In the genomic region with DNA sequence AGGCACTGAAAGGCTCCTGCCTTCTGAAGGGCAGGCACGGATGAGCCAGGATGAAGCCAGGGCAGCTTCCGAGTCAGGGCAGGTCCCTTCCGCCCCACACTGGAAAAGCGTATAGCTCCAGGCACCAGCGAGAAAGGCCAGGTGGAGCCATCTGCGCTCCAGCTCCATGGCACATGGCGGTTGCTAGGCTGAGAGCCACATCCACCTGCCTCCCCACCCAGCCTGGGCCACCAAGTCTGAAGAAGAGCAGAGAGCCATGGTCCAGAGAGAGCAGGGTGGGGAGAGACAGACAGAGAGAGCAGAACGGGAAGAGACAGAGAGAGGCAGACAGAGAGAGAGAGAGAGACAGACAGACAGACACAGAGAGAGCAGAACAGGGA, we compare ENCODE assay signal across 13 cellular contexts. TPM values are rescaled to one million over a fixed set of nuclear protein-coding genes. Genes with fewer than 3 reads are reported as not detected.
DNase-seq lines count a peak whose midpoint lies in the region; ATAC-seq, FAIRE-seq and TF ChIP-seq lines count a peak whose summit lies in the region.
"Had no signal": no experiment of that assay in that cellular context is flagged by ENCODE, and none has a peak within 500 bp of the region (broad histone marks: within the 10 kb centered on the region; RNA-seq: fewer than 3 reads in every experiment).

No MANE protein-coding gene starts in this region.

- H3K79me2 ChIP-seq in HepG2 (ENCODE audit: insufficient read depth, low read length) = no peaks in the 10 kb centered on the region

- TF ChIP-seq CTCF in HepG2 (CRISPR knock-in tag; IDR thresholded peaks at IDR 0.05) (no peak), right lobe of liver (IDR thresholded peaks at IDR 0.05) (no peak)

- CTCF ChIA-PET in HepG2 (lab: Yijun Ruan, JAX; ENCODE audit: low intra/inter-chr PET ratio, low total read pairs) = no interaction called here

- H3K4me1 ChIP-seq in HepG2 (ENCODE audit: insufficient read depth, low read length) (peaks cover 20% of the 10 kb centered on the region), right lobe of liver (no peaks in the 10 kb centered on the region)

- ATAC-seq in HepG2 (peak; percentile 16), right lobe of liver (no peak), GM18873 (IDR thresholded peaks at IDR 0.05; ENCODE audit: low FRiP score, unreplicated experiment) (no peak)
- peak; percentile 51 for ATAC-seq in stimulated activated memory B cell treated with anti-CD40 and anti-IgM and Interleukin-4, amounts not matched to agents 10 μg/mL and 1 μg/mL and 100 μg/mL, for 72 hours
- ATAC-seq: gastrocnemius medialis had no signal

- no peak overlapping the region for H3K4me2 ChIP-seq in HepG2 (ENCODE audit: low read depth, low read length)

- in situ Hi-C loops in HepG2 (cut with HindIII; ENCODE audit: extremely low pct_ligation_motif_present, low pct_unique_long_range_greater_than_20kb) = no loop called here

- peaks cover 10 to 32% of the 10 kb centered on the region in 2 experiments; a peak in 4 of 5 replicates for H3K27me3 ChIP-seq in HepG2 (ENCODE audit: control insufficient read depth in 1 of 2, insufficient read depth in 2 of 2, low read length in 2 of 2)
- peaks cover 0 to 7% of the 10 kb centered on the region in 2 donors for H3K27me3 ChIP-seq in right lobe of liver

- no peak overlapping the region for H3K4me3 Mint-ChIP-seq in stimulated activated memory B cell treated with anti-CD40 and anti-IgM and Interleukin-4, amounts not matched to agents 10 μg/mL and 1 μg/mL and 100 μg/mL, for 72 hours
- H3K4me3 Mint-ChIP-seq: B cell, natural killer cell had no signal

- peaks cover 26% of the 10 kb centered on the region for H3K27me3 Mint-ChIP-seq in stimulated activated memory B cell treated with anti-CD40 and anti-IgM and Interleukin-4, amounts not matched to agents 10 μg/mL and 1 μg/mL and 100 μg/mL, for 72 hours

- no peaks in the 10 kb centered on the region for H3K36me3 Mint-ChIP-seq in stimulated activated memory B cell treated with anti-CD40 and anti-IgM and Interleukin-4, amounts not matched to agents 10 μg/mL and 1 μg/mL and 100 μg/mL, for 72 hours
- H3K36me3 Mint-ChIP-seq: natural killer cell had no signal

- BruUV-seq in HepG2 (replicated peaks; lab: Mats Ljungman, UMichigan) = no TSS peak

- H3K36me3 ChIP-seq in HepG2 (replicated peaks in 1 of 2; ENCODE audit: control insufficient read depth in 1 of 2, insufficient read depth in 2 of 2, low read length in 2 of 2) (no peaks in the 10 kb centered on the region), right lobe of liver (no peaks in the 10 kb centered on the region)
- H3K36me3 ChIP-seq: brain microvascular endothelial cell, gastrocnemius medialis had no signal

- no peaks in the 10 kb centered on the region for H3K9me3 Mint-ChIP-seq in stimulated activated memory B cell treated with anti-CD40 and anti-IgM and Interleukin-4, amounts not matched to agents 10 μg/mL and 1 μg/mL and 100 μg/mL, for 72 hours
- H3K9me3 Mint-ChIP-seq: natural killer cell had no signal

- no peaks in the 10 kb centered on the region for H3K9me3 ChIP-seq in HepG2 (ENCODE audit: low read length)
- H3K9me3 ChIP-seq in right lobe of liver = no peaks in the 10 kb centered on the region
- H3K9me3 ChIP-seq: gastrocnemius medialis had no signal

- H3K27ac ChIP-seq in HepG2 (ENCODE audit: extremely low read length, insufficient read depth, low read length) = no peak overlapping the region
- H3K27ac ChIP-seq in right lobe of liver = no peak overlapping the region
- H3K27ac ChIP-seq: brain microvascular endothelial cell, gastrocnemius medialis had no signal

- no peak for TF ChIP-seq EP300 in HepG2 (IDR thresholded peaks at IDR 0.05; ENCODE audit: low read depth in 2 of 2, low read length in 2 of 2)
- no peak for TF ChIP-seq EP300 in HepG2 (CRISPR knock-in tag; IDR thresholded peaks at IDR 0.05; ENCODE audit: borderline replicate concordance)

- H3K4me1 Mint-ChIP-seq in stimulated activated memory B cell treated with anti-CD40 and anti-IgM and Interleukin-4, amounts not matched to agents 10 μg/mL and 1 μg/mL and 100 μg/mL, for 72 hours = peaks cover 11% of the 10 kb centered on the region

- POLR2A ChIA-PET in HepG2 (lab: Yijun Ruan, JAX) = no interaction called here

- DNase-seq in HepG2 (ENCODE audit: low spot score) (no peak), right lobe of liver (no peak), SW480 (ENCODE audit: low spot score) (peak; percentile 44), NCI-H2029 treated with DMSO at 0.1 percent for 48 hours (lab: John Stamatoyannopoulos, UW) (no peak)
- DNase-seq: activated gamma-delta T cell treated with Interleukin-2 at 50 U/mL for 16 hours; brain microvascular endothelial cell; effector CD8-positive, alpha-beta T cell; gastrocnemius medialis; natural killer cell; T-helper 2 cell had no signal

- H3K4me3 ChIP-seq in HepG2 (replicated peaks in 1 of 3; ENCODE audit: insufficient read depth in 1 of 3, low read depth in 2 of 3, low read length in 3 of 3) (no peak overlapping the region), right lobe of liver (no peak overlapping the region)
- H3K4me3 ChIP-seq: gastrocnemius medialis had no signal

- no peak for FAIRE-seq in HepG2 (lab: Jason Lieb, UNC)

- no peak overlapping the region for H3K27ac Mint-ChIP-seq in stimulated activated memory B cell treated with anti-CD40 and anti-IgM and Interleukin-4, amounts not matched to agents 10 μg/mL and 1 μg/mL and 100 μg/mL, for 72 hours
- H3K27ac Mint-ChIP-seq: B cell, natural killer cell had no signal

- H3K9ac ChIP-seq in HepG2 (ENCODE audit: insufficient read depth, low read depth, low read length) = no peak overlapping the region

- intact Hi-C loops in HepG2 (cut with micrococcal nuclease; ENCODE audit: unreplicated experiment) (no loop called here), right lobe of liver (cut with DNase I) (no loop called here)

- H4K20me1 ChIP-seq in HepG2 (ENCODE audit: insufficient read depth, low read length) = no peaks in the 10 kb centered on the region

- 50% methylated on average over 5 of the region's 8 CpGs for WGBS in HepG2 (ENCODE audit: low lambda C conversion rate)
- WGBS in right lobe of liver (ENCODE audit: insufficient coverage, low coverage, low lambda C conversion rate, missing lambda C conversion rate) = 71% methylated on average over 8 of the region's 8 CpGs

- no peak overlapping the region for H2AFZ ChIP-seq in HepG2 (ENCODE audit: low read length)

- no peak for TF ChIP-seq RAD21 in HepG2 (CRISPR knock-in tag; IDR thresholded peaks at IDR 0.05)

- TF ChIP-seq POLR2A in HepG2 (IDR thresholded peaks at IDR 0.05; ENCODE audit: insufficient read depth in 1 of 2, low read depth in 2 of 2, low read length in 2 of 2) (no peak), right lobe of liver (IDR thresholded peaks at IDR 0.05) (no peak)

RNA-seq across cellular contexts. Expression of a gene that starts 5.3 kb away (rescaled TPM):
- total RNA-seq in HepG2 (2016; rRNA removed; fragmentation: Illumina TruSeq; extraction: Trizol) (2.0 and 2.5 TPM in 2 replicates), right lobe of liver (1 to 10 TPM in 1 of 6 experiments, under 1 TPM in 5; 0.09 to 1.6 (median 0.46) TPM)
- total RNA-seq in HepG2 (2016; cell fraction: cytosol; rRNA removed; fragmentation: Illumina TruSeq; extraction: Trizol; ENCODE audit: low read depth) = 6.6 and 6.8 TPM in 2 replicates
- 2.4 and 2.8 TPM in 2 replicates for total RNA-seq in HepG2 (2016; cell fraction: insoluble cytoplasmic fraction; rRNA removed; fragmentation: Illumina TruSeq; extraction: Trizol)
- total RNA-seq in HepG2 (2016; cell fraction: membrane; rRNA removed; fragmentation: Illumina TruSeq; extraction: Trizol) = 10.4 and 11.3 TPM in 2 replicates
- total RNA-seq in HepG2 (2016; cell fraction: nucleus; rRNA removed; fragmentation: Illumina TruSeq; extraction: Trizol) = 1.1 and 1.3 TPM in 2 replicates
- 2.2 and 3.1 TPM in 2 replicates for polyA plus RNA-seq in HepG2 (2011; rRNA removed)
- polyA plus RNA-seq in HepG2 (2011; cell fraction: cytosol; rRNA removed) = 2.6 and 5.4 TPM in 2 replicates
- polyA plus RNA-seq in HepG2 (2011; cell fraction: nucleus; rRNA removed) = 3.9 and 4.3 TPM in 2 replicates
- polyA plus RNA-seq in HepG2 (2012) = 4.0 and 4.3 TPM in 2 replicates
- 20.0 and 21.4 TPM in 2 replicates for polyA plus RNA-seq in HepG2 (2016; cell fraction: cytosol; fragmentation: Illumina TruSeq; extraction: Trizol; ENCODE audit: low read depth)
- 5.1 and 6.0 TPM in 2 replicates for polyA plus RNA-seq in HepG2 (2016; cell fraction: insoluble cytoplasmic fraction; fragmentation: Illumina TruSeq; extraction: Trizol; ENCODE audit: low read depth)
- polyA plus RNA-seq in HepG2 (2016; cell fraction: membrane; fragmentation: Illumina TruSeq; extraction: Trizol; ENCODE audit: low read depth) = 21.7 and 28.5 TPM in 2 replicates
- polyA plus RNA-seq in HepG2 (2016; cell fraction: nucleus; fragmentation: Illumina TruSeq; extraction: Trizol; ENCODE audit: insufficient read depth, low read depth) = 4.3 and 4.8 TPM in 2 replicates
- polyA minus RNA-seq in HepG2 (2011; rRNA and poly(A)+ RNA removed; ENCODE audit: low replicate concordance) = 4.9 TPM in 1 of 2 replicates, not detected in the other
- 4.0 and 4.4 TPM in 2 replicates for polyA minus RNA-seq in HepG2 (2011; cell fraction: cytosol; rRNA and poly(A)+ RNA removed)
- 0.64 and 1.1 TPM in 2 replicates for polyA minus RNA-seq in HepG2 (2011; cell fraction: nucleus; rRNA and poly(A)+ RNA removed)

RNA-seq across cellular contexts. Expression of a gene that starts 19.9 kb away (rescaled TPM):
- 63.5 and 67.1 TPM in 2 replicates for total RNA-seq in HepG2 (2016; rRNA removed; fragmentation: Illumina TruSeq; extraction: Trizol)
- 174 and 181 TPM in 2 replicates for total RNA-seq in HepG2 (2016; cell fraction: cytosol; rRNA removed; fragmentation: Illumina TruSeq; extraction: Trizol; ENCODE audit: low read depth)
- 55.4 and 71.0 TPM in 2 replicates for total RNA-seq in HepG2 (2016; cell fraction: insoluble cytoplasmic fraction; rRNA removed; fragmentation: Illumina TruSeq; extraction: Trizol)
- 205 and 206 TPM in 2 replicates for total RNA-seq in HepG2 (2016; cell fraction: membrane; rRNA removed; fragmentation: Illumina TruSeq; extraction: Trizol)
- total RNA-seq in HepG2 (2016; cell fraction: nucleus; rRNA removed; fragmentation: Illumina TruSeq; extraction: Trizol) = 33.8 and 37.5 TPM in 2 replicates
- polyA plus RNA-seq in HepG2 (2011; rRNA removed) = 41.7 and 42.8 TPM in 2 replicates
- 46.2 and 47.3 TPM in 2 replicates for polyA plus RNA-seq in HepG2 (2011; cell fraction: cytosol; rRNA removed)
- polyA plus RNA-seq in HepG2 (2011; cell fraction: nucleus; rRNA removed) = 54.5 and 58.4 TPM in 2 replicates
- 78.4 and 81.7 TPM in 2 replicates for polyA plus RNA-seq in HepG2 (2012)
- polyA plus RNA-seq in HepG2 (2016; cell fraction: cytosol; fragmentation: Illumina TruSeq; extraction: Trizol; ENCODE audit: low read depth) = 402 and 408 TPM in 2 replicates
- polyA plus RNA-seq in HepG2 (2016; cell fraction: insoluble cytoplasmic fraction; fragmentation: Illumina TruSeq; extraction: Trizol; ENCODE audit: low read depth) = 95.7 and 105 TPM in 2 replicates
- polyA plus RNA-seq in HepG2 (2016; cell fraction: membrane; fragmentation: Illumina TruSeq; extraction: Trizol; ENCODE audit: low read depth) = 348 and 359 TPM in 2 replicates
- 88.7 and 92.0 TPM in 2 replicates for polyA plus RNA-seq in HepG2 (2016; cell fraction: nucleus; fragmentation: Illumina TruSeq; extraction: Trizol; ENCODE audit: insufficient read depth, low read depth)
- polyA minus RNA-seq in HepG2 (2011; rRNA and poly(A)+ RNA removed; ENCODE audit: low replicate concordance) = 60.1 and 74.5 TPM in 2 replicates
- polyA minus RNA-seq in HepG2 (2011; cell fraction: cytosol; rRNA and poly(A)+ RNA removed) = 44.8 and 47.0 TPM in 2 replicates
- polyA minus RNA-seq in HepG2 (2011; cell fraction: nucleus; rRNA and poly(A)+ RNA removed) = 35.7 and 37.5 TPM in 2 replicates
- 10 to 100 TPM; 46.6 to 72.6 (median 63.8) TPM for total RNA-seq in right lobe of liver

RNA-seq across cellular contexts. Expression of a gene that starts 20.7 kb away (rescaled TPM):
- total RNA-seq in HepG2 (2016; rRNA removed; fragmentation: Illumina TruSeq; extraction: Trizol) = 10.3 and 30.4 TPM in 2 replicates
- 16.4 and 16.7 TPM in 2 replicates for total RNA-seq in HepG2 (2016; cell fraction: cytosol; rRNA removed; fragmentation: Illumina TruSeq; extraction: Trizol; ENCODE audit: low read depth)
- total RNA-seq in HepG2 (2016; cell fraction: insoluble cytoplasmic fraction; rRNA removed; fragmentation: Illumina TruSeq; extraction: Trizol) = 9.2 and 32.3 TPM in 2 replicates
- total RNA-seq in HepG2 (2016; cell fraction: membrane; rRNA removed; fragmentation: Illumina TruSeq; extraction: Trizol) = 20.6 and 22.6 TPM in 2 replicates
- total RNA-seq in HepG2 (2016; cell fraction: nucleus; rRNA removed; fragmentation: Illumina TruSeq; extraction: Trizol) = 24.1 and 25.9 TPM in 2 replicates
- polyA plus RNA-seq in HepG2 (2011; rRNA removed) = 19.9 and 31.3 TPM in 2 replicates
- polyA plus RNA-seq in HepG2 (2011; cell fraction: cytosol; rRNA removed) = 12.2 and 30.4 TPM in 2 replicates
- 421 and 707 TPM in 2 replicates for polyA plus RNA-seq in HepG2 (2011; cell fraction: nucleus; rRNA removed)
- 16.8 and 35.3 TPM in 2 replicates for polyA plus RNA-seq in HepG2 (2012)
- 15.5 and 15.9 TPM in 2 replicates for polyA plus RNA-seq in HepG2 (2016; cell fraction: cytosol; fragmentation: Illumina TruSeq; extraction: Trizol; ENCODE audit: low read depth)
- 9.4 and 11.7 TPM in 2 replicates for polyA plus RNA-seq in HepG2 (2016; cell fraction: insoluble cytoplasmic fraction; fragmentation: Illumina TruSeq; extraction: Trizol; ENCODE audit: low read depth)
- 14.1 and 15.4 TPM in 2 replicates for polyA plus RNA-seq in HepG2 (2016; cell fraction: membrane; fragmentation: Illumina TruSeq; extraction: Trizol; ENCODE audit: low read depth)
- 59.2 and 75.4 TPM in 2 replicates for polyA plus RNA-seq in HepG2 (2016; cell fraction: nucleus; fragmentation: Illumina TruSeq; extraction: Trizol; ENCODE audit: insufficient read depth, low read depth)
- polyA minus RNA-seq in HepG2 (2011; rRNA and poly(A)+ RNA removed; ENCODE audit: low replicate concordance) = 24.6 and 100 TPM in 2 replicates
- polyA minus RNA-seq in HepG2 (2011; cell fraction: cytosol; rRNA and poly(A)+ RNA removed) = 27.4 and 28.8 TPM in 2 replicates
- 51.5 and 62.8 TPM in 2 replicates for polyA minus RNA-seq in HepG2 (2011; cell fraction: nucleus; rRNA and poly(A)+ RNA removed)
- total RNA-seq in right lobe of liver = 10 to 100 TPM; 20.7 to 38.5 (median 33.9) TPM

RNA-seq across cellular contexts. Expression of a gene that starts 37.4 kb away (rescaled TPM):
- 0.75 and 1.0 TPM in 2 replicates for total RNA-seq in HepG2 (2016; rRNA removed; fragmentation: Illumina TruSeq; extraction: Trizol)
- 1.0 and 1.4 TPM in 2 replicates for total RNA-seq in HepG2 (2016; cell fraction: cytosol; rRNA removed; fragmentation: Illumina TruSeq; extraction: Trizol; ENCODE audit: low read depth)
- total RNA-seq in HepG2 (2016; cell fraction: insoluble cytoplasmic fraction; rRNA removed; fragmentation: Illumina TruSeq; extraction: Trizol) = 0.46 and 1.8 TPM in 2 replicates
- total RNA-seq in HepG2 (2016; cell fraction: membrane; rRNA removed; fragmentation: Illumina TruSeq; extraction: Trizol) = 1.1 and 1.5 TPM in 2 replicates
- total RNA-seq in HepG2 (2016; cell fraction: nucleus; rRNA removed; fragmentation: Illumina TruSeq; extraction: Trizol) = 2.1 and 2.7 TPM in 2 replicates
- polyA plus RNA-seq in HepG2 (2011; rRNA removed) = 0.61 and 2.0 TPM in 2 replicates
- 0.92 and 1.5 TPM in 2 replicates for polyA plus RNA-seq in HepG2 (2011; cell fraction: cytosol; rRNA removed)
- 16.7 and 18.0 TPM in 2 replicates for polyA plus RNA-seq in HepG2 (2011; cell fraction: nucleus; rRNA removed)
- 0.85 and 1.5 TPM in 2 replicates for polyA plus RNA-seq in HepG2 (2012)
- polyA plus RNA-seq in HepG2 (2016; cell fraction: cytosol; fragmentation: Illumina TruSeq; extraction: Trizol; ENCODE audit: low read depth) = 0.46 and 1.3 TPM in 2 replicates
- polyA plus RNA-seq in HepG2 (2016; cell fraction: insoluble cytoplasmic fraction; fragmentation: Illumina TruSeq; extraction: Trizol; ENCODE audit: low read depth) = 0.38 and 0.46 TPM in 2 replicates
- polyA plus RNA-seq in HepG2 (2016; cell fraction: membrane; fragmentation: Illumina TruSeq; extraction: Trizol; ENCODE audit: low read depth) = 0.78 and 1.4 TPM in 2 replicates
- 0.47 and 1.1 TPM in 2 replicates for polyA plus RNA-seq in HepG2 (2016; cell fraction: nucleus; fragmentation: Illumina TruSeq; extraction: Trizol; ENCODE audit: insufficient read depth, low read depth)
- polyA minus RNA-seq in HepG2 (2011; rRNA and poly(A)+ RNA removed; ENCODE audit: low replicate concordance) = 0.54 and 0.75 TPM in 2 replicates
- 0.79 TPM in 1 of 2 replicates, not detected in the other for polyA minus RNA-seq in HepG2 (2011; cell fraction: cytosol; rRNA and poly(A)+ RNA removed)
- 0.77 and 1.4 TPM in 2 replicates for polyA minus RNA-seq in HepG2 (2011; cell fraction: nucleus; rRNA and poly(A)+ RNA removed)
- total RNA-seq in right lobe of liver = 1 to 10 TPM in 5 of 6 experiments, under 1 TPM in 1; 0.75 to 4.0 (median 2.3) TPM

RNA-seq across cellular contexts. Expression of a gene that starts 54.2 kb away (rescaled TPM):
- total RNA-seq in HepG2 (2016; rRNA removed; fragmentation: Illumina TruSeq; extraction: Trizol) = not detected in 2 replicates
- not detected in 2 replicates for total RNA-seq in HepG2 (2016; cell fraction: cytosol; rRNA removed; fragmentation: Illumina TruSeq; extraction: Trizol; ENCODE audit: low read depth)
- total RNA-seq in HepG2 (2016; cell fraction: insoluble cytoplasmic fraction; rRNA removed; fragmentation: Illumina TruSeq; extraction: Trizol) = not detected in 2 replicates
- total RNA-seq in HepG2 (2016; cell fraction: membrane; rRNA removed; fragmentation: Illumina TruSeq; extraction: Trizol) = not detected in 2 replicates
- total RNA-seq in HepG2 (2016; cell fraction: nucleus; rRNA removed; fragmentation: Illumina TruSeq; extraction: Trizol) = not detected in 2 replicates
- 0.17 and 0.21 TPM in 2 replicates for polyA plus RNA-seq in HepG2 (2011; rRNA removed)
- 0.17 TPM in 1 of 2 replicates, not detected in the other for polyA plus RNA-seq in HepG2 (2011; cell fraction: cytosol; rRNA removed)
- polyA plus RNA-seq in HepG2 (2011; cell fraction: nucleus; rRNA removed) = 3.9 and 4.5 TPM in 2 replicates
- 0.58 and 1.1 TPM in 2 replicates for polyA plus RNA-seq in HepG2 (2012)
- not detected in 2 replicates for polyA plus RNA-seq in HepG2 (2016; cell fraction: cytosol; fragmentation: Illumina TruSeq; extraction: Trizol; ENCODE audit: low read depth)
- polyA plus RNA-seq in HepG2 (2016; cell fraction: insoluble cytoplasmic fraction; fragmentation: Illumina TruSeq; extraction: Trizol; ENCODE audit: low read depth) = 0.34 TPM in 1 of 2 replicates, not detected in the other
- not detected in 2 replicates for polyA plus RNA-seq in HepG2 (2016; cell fraction: membrane; fragmentation: Illumina TruSeq; extraction: Trizol; ENCODE audit: low read depth)
- 0.90 TPM in 1 of 2 replicates, not detected in the other for polyA plus RNA-seq in HepG2 (2016; cell fraction: nucleus; fragmentation: Illumina TruSeq; extraction: Trizol; ENCODE audit: insufficient read depth, low read depth)
- polyA minus RNA-seq in HepG2 (2011; rRNA and poly(A)+ RNA removed; ENCODE audit: low replicate concordance) = not detected in 2 replicates
- polyA minus RNA-seq in HepG2 (2011; cell fraction: cytosol; rRNA and poly(A)+ RNA removed) = not detected in 2 replicates
- not detected in 2 replicates for polyA minus RNA-seq in HepG2 (2011; cell fraction: nucleus; rRNA and poly(A)+ RNA removed)
- under 1 TPM in 1 of 6 experiments, not detected in 5; 0.40 TPM for total RNA-seq in right lobe of liver

Comparison
In these comparisons a context has a peak if more than half of its experiments do, and no peak if none do; other contexts are left out.
1. ATAC-seq: peak in HepG2 (single experiment) and stimulated activated memory B cell treated with anti-CD40 and anti-IgM and Interleukin-4, amounts not matched to agents 10 μg/mL and 1 μg/mL and 100 μg/mL, for 72 hours (single experiment); none in right lobe of liver (0 of 4) and GM18873 (single experiment).